ENCODE assay signal across 8 cellular contexts in genomic region chr17:20992987-20993862, GRCh38. TPM values are rescaled to one million over a fixed set of nuclear protein-coding genes. Genes with fewer than 3 reads are reported as not detected.
DNase-seq lines count a peak whose midpoint lies in the region; ATAC-seq, FAIRE-seq and TF ChIP-seq lines count a peak whose summit lies in the region.

No MANE protein-coding gene starts in this region.

- no peak overlapping the region for H3K4me3 ChIP-seq in RWPE2 (ENCODE audit: severe bottlenecking)
- H3K4me3 ChIP-seq in testis, result no peak overlapping the region

- H3K27ac ChIP-seq in RWPE2 (ENCODE audit: poor library complexity, severe bottlenecking), result no peak overlapping the region
- no peak overlapping the region for H3K27ac ChIP-seq in testis

- peak; percentile 86 for FAIRE-seq in frontal cortex (lab: Jason Lieb, UNC)

- H3K27me3 ChIP-seq in RWPE2 (ENCODE audit: insufficient read depth, poor library complexity, severe bottlenecking), result no peaks in the 10 kb centered on the region
- H3K27me3 ChIP-seq in testis, result no peaks in the 10 kb centered on the region

- intact Hi-C loops in testis (cut with DNase I; ENCODE audit: low total_unique reads), result no loop called here

- H3K36me3 ChIP-seq in RWPE2 (ENCODE audit: low read depth), result no peaks in the 10 kb centered on the region
- no peaks in the 10 kb centered on the region for H3K36me3 ChIP-seq in testis (ENCODE audit: low read depth, missing control alignments)

- ATAC-seq in RWPE2 (ENCODE audit: low read depth) (peak; percentile 37; the same call in 1 of the 3 replicates), HG03039 (IDR thresholded peaks at IDR 0.05; ENCODE audit: unreplicated experiment) (no peak)

- TF ChIP-seq POLR2A in testis (IDR thresholded peaks at IDR 0.05), result no peak

- WGBS in testis, 2 donors, result 63 to 82% methylated on average over 17 of the region's 17 CpGs

- DNase-seq in DMS114 treated with DMSO at 0.1 percent for 48 hours (lab: John Stamatoyannopoulos, UW; ENCODE audit: unreplicated experiment) (peak; percentile 1), HT-29 (ENCODE audit: low spot score) (peak; percentile 65), RWPE2 (ENCODE audit: low spot score) (no peak), frontal cortex (ENCODE audit: low spot score in 2 of 2) (peak; percentile 89 to 93), occipital lobe (lab: John Stamatoyannopoulos, UW) (peak; percentile 60), testis (peak; percentile 77)
- peak in 3 of 4 experiments; percentile 17 to 53 (median 33) for DNase-seq in activated naive CD4-positive, alpha-beta T cell (lab: John Stamatoyannopoulos, UW)

- no peaks in the 10 kb centered on the region for H3K4me1 ChIP-seq in RWPE2 (ENCODE audit: insufficient read depth, poor library complexity, severe bottlenecking)
- peaks cover 6% of the 10 kb centered on the region for H3K4me1 ChIP-seq in testis

- H3K9me3 ChIP-seq in RWPE2 (ENCODE audit: severe bottlenecking), result no peaks in the 10 kb centered on the region
- H3K9me3 ChIP-seq in testis, result no peaks in the 10 kb centered on the region

- peak; percentile 93 for TF ChIP-seq CTCF in RWPE2 (IDR thresholded peaks at IDR 0.05; ENCODE audit: poor library complexity, severe bottlenecking)
- TF ChIP-seq CTCF in testis (IDR thresholded peaks at IDR 0.05), result peak; percentile 76 to 89 (median 82)

RNA-seq across cellular contexts. Expression of gene USP22, which starts 49.6 kb away (rescaled TPM):
- total RNA-seq in HT-29 (2014; rRNA removed; shearing (Covaris generic)), result 94.3 and 110 TPM in 2 replicates
- total RNA-seq in frontal cortex (378 TPM), occipital lobe (342 TPM), testis (100 to 1,000 TPM; 161 to 216 TPM)
- 96.3 TPM for polyA plus RNA-seq in testis (ENCODE audit: insufficient read depth, low read depth, low replicate concordance)
